Comparison of ENCODE assay signal across 12 cellular contexts in genomic region chr6:139166238-139166955, GRCh38.
"Had no signal": no experiment of that assay in that cellular context is flagged by ENCODE, and none has a peak within 500 bp of the region (broad histone marks: within the 10 kb centered on the region; RNA-seq: fewer than 3 reads in every experiment).

No MANE protein-coding gene starts in this region.

- H3K4me3 Mint-ChIP-seq: activated naive CD4-positive, alpha-beta T cell treated with anti-CD3 and anti-CD28 coated beads, Interleukin-2, amount 10 ng/mL, durations not matched to agents 7 days and 5 days; dendritic cell treated with granulocyte-macrophage colony-stimulating factor and Interleukin-4, amounts not matched to agents 40 ng/mL and 50 ng/mL, for 4 days; T-helper 2 cell treated with Interferon-gamma antibody and Interleukin-4, amounts not matched to agents 5 μg/mL and 100 μg/mL, for 36 hours had no signal

- ATAC-seq: left lung, mucosa of descending colon, sciatic nerve had no signal

- H3K9me3 Mint-ChIP-seq: activated naive CD4-positive, alpha-beta T cell treated with anti-CD3 and anti-CD28 coated beads, Interleukin-2, amount 10 ng/mL, durations not matched to agents 7 days and 5 days; dendritic cell treated with granulocyte-macrophage colony-stimulating factor and Interleukin-4, amounts not matched to agents 40 ng/mL and 50 ng/mL, for 4 days; natural killer cell; T-helper 2 cell treated with Interferon-gamma antibody and Interleukin-4, amounts not matched to agents 5 μg/mL and 100 μg/mL, for 36 hours had no signal

- H3K27ac Mint-ChIP-seq: activated naive CD4-positive, alpha-beta T cell treated with anti-CD3 and anti-CD28 coated beads, Interleukin-2, amount 10 ng/mL, durations not matched to agents 7 days and 5 days; dendritic cell treated with granulocyte-macrophage colony-stimulating factor and Interleukin-4, amounts not matched to agents 40 ng/mL and 50 ng/mL, for 4 days; T-helper 2 cell treated with Interferon-gamma antibody and Interleukin-4, amounts not matched to agents 5 μg/mL and 100 μg/mL, for 36 hours had no signal

- H3K27me3 Mint-ChIP-seq: activated naive CD4-positive, alpha-beta T cell treated with anti-CD3 and anti-CD28 coated beads, Interleukin-2, amount 10 ng/mL, durations not matched to agents 7 days and 5 days; dendritic cell treated with granulocyte-macrophage colony-stimulating factor and Interleukin-4, amounts not matched to agents 40 ng/mL and 50 ng/mL, for 4 days had no signal

- DNase-seq: activated CD8-positive, alpha-beta memory T cell treated with anti-CD3 and anti-CD28 coated beads, Interleukin-2, amount 50 U/mL, for 4 hours; activated naive CD4-positive, alpha-beta T cell treated with anti-CD3 and anti-CD28 coated beads, Interleukin-2, amount 10 ng/mL, durations not matched to agents 7 days and 5 days; effector CD8-positive, alpha-beta T cell; esophagus squamous epithelium; heart right ventricle; mucosa of descending colon; natural killer cell; stimulated activated CD4-positive, alpha-beta T cell treated with anti-CD3 and anti-CD28 coated beads, Interleukin-4, amount 100 ng/mL, for 1 hour had no signal
